27 cellular contexts compared by ENCODE assay signal in the genomic region with DNA sequence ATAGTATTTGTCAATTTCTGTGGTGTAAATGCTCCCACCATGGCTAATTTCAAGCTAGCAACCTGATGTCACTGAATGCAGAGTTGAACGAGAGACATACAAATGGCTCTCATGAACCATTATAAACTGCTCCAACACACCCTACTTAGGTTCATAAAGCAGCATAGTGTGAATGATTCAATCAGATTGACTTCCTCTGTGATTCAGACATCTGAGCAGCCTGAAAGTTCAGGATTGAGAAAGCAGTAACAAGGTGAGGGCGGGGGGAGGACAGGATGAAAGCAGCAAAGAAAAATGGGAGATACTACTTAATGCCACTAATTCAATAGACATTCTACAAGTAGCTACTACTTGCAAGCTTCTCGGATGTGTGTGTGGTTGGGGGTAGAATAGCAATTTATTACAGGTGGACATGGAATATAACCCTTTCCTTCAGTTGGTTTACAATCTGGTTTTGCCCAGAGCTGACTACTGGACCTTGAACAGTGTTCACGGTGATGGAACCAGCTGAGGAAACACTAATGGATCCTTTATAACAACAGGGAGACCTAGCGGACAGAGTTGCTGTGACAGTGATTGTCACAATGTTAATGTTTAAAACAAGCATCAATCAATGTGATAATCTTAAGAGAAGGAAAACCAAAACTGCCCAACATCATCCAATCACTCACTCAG.
"Had no signal": no experiment of that assay in that cellular context is flagged by ENCODE, and none has a peak within 500 bp of the region (broad histone marks: within the 10 kb centered on the region; RNA-seq: fewer than 3 reads in every experiment).

No MANE protein-coding gene starts in this region.

- ATAC-seq: activated CD8-positive, alpha-beta memory T cell treated with anti-CD3 and anti-CD28 coated beads, Interleukin-2, amount 10 ng/mL, durations not matched to agents 7 days and 5 days; activated CD8-positive, alpha-beta T cell treated with anti-CD3 and anti-CD28 coated beads for 36 hours; esophagus mucosa had no signal

- H3K27ac Mint-ChIP-seq: activated CD4-positive, alpha-beta T cell treated with anti-CD3 and anti-CD28 coated beads, Interleukin-2, amount 10 ng/mL, durations not matched to agents 7 days and 5 days; activated CD8-positive, alpha-beta memory T cell treated with anti-CD3 and anti-CD28 coated beads, Interleukin-2, amount 10 ng/mL, durations not matched to agents 7 days and 5 days; activated CD8-positive, alpha-beta T cell treated with anti-CD3 and anti-CD28 coated beads for 36 hours; activated naive CD8-positive, alpha-beta T cell; activated T-helper 1 cell treated with anti-CD3 and anti-CD28 coated beads, Interleukin-12 subunit alpha, Interleukin-12 subunit beta, Interleukin-2, Interleukin-4 antibody, amounts not matched to agents 30 ng/mL and 10 ng/mL and 1 ng/mL, durations not matched to agents 14 hours and 24 hours and 36 hours; immature natural killer cell; neural progenitor cell; T-helper 1 cell treated with Interleukin-12 subunit alpha and Interleukin-12 subunit beta and Interleukin-4 antibody, amounts not matched to agents 30 μg/mL and 1 μg/mL, for 36 hours had no signal

- H3K4me3 Mint-ChIP-seq: activated CD4-positive, alpha-beta T cell treated with anti-CD3 and anti-CD28 coated beads, Interleukin-2, amount 10 ng/mL, durations not matched to agents 7 days and 5 days; activated CD8-positive, alpha-beta memory T cell treated with anti-CD3 and anti-CD28 coated beads, Interleukin-2, amount 10 ng/mL, durations not matched to agents 7 days and 5 days; activated CD8-positive, alpha-beta T cell treated with anti-CD3 and anti-CD28 coated beads for 36 hours; activated naive CD8-positive, alpha-beta T cell; activated T-helper 1 cell treated with anti-CD3 and anti-CD28 coated beads, Interleukin-12 subunit alpha, Interleukin-12 subunit beta, Interleukin-2, Interleukin-4 antibody, amounts not matched to agents 30 ng/mL and 10 ng/mL and 1 ng/mL, durations not matched to agents 14 hours and 24 hours and 36 hours; immature natural killer cell; naive B cell; neural progenitor cell; T-helper 1 cell treated with Interleukin-12 subunit alpha and Interleukin-12 subunit beta and Interleukin-4 antibody, amounts not matched to agents 30 μg/mL and 1 μg/mL, for 36 hours had no signal

- H3K9me3 Mint-ChIP-seq: activated CD4-positive, alpha-beta T cell treated with anti-CD3 and anti-CD28 coated beads, Interleukin-2, amount 10 ng/mL, durations not matched to agents 7 days and 5 days; activated CD8-positive, alpha-beta T cell treated with anti-CD3 and anti-CD28 coated beads for 36 hours; activated T-helper 1 cell treated with anti-CD3 and anti-CD28 coated beads, Interleukin-12 subunit alpha, Interleukin-12 subunit beta, Interleukin-2, Interleukin-4 antibody, amounts not matched to agents 30 ng/mL and 10 ng/mL and 1 ng/mL, durations not matched to agents 14 hours and 24 hours and 36 hours; immature natural killer cell; naive B cell; neural progenitor cell; T-helper 1 cell treated with Interleukin-12 subunit alpha and Interleukin-12 subunit beta and Interleukin-4 antibody, amounts not matched to agents 30 μg/mL and 1 μg/mL, for 36 hours had no signal

- H3K4me1 Mint-ChIP-seq: activated CD4-positive, alpha-beta T cell treated with anti-CD3 and anti-CD28 coated beads, Interleukin-2, amount 10 ng/mL, durations not matched to agents 7 days and 5 days; activated CD8-positive, alpha-beta memory T cell treated with anti-CD3 and anti-CD28 coated beads, Interleukin-2, amount 10 ng/mL, durations not matched to agents 7 days and 5 days; immature natural killer cell; naive B cell had no signal

- H3K36me3 Mint-ChIP-seq: activated CD8-positive, alpha-beta memory T cell treated with anti-CD3 and anti-CD28 coated beads, Interleukin-2, amount 10 ng/mL, durations not matched to agents 7 days and 5 days; activated naive CD8-positive, alpha-beta T cell; immature natural killer cell; naive B cell; neural progenitor cell had no signal

- DNase-seq: activated CD4-positive, alpha-beta T cell treated with anti-CD3 and anti-CD28 coated beads, Interleukin-2, amount 10 ng/mL, durations not matched to agents 7 days and 5 days; activated CD8-positive, alpha-beta memory T cell treated with anti-CD3 and anti-CD28 coated beads, Interleukin-2, amount 10 ng/mL, durations not matched to agents 7 days and 5 days; activated CD8-positive, alpha-beta T cell treated with anti-CD3 and anti-CD28 coated beads for 36 hours; activated gamma-delta T cell treated with Interleukin-2 at 50 U/mL for 16 hours; activated T-cell treated with anti-CD3 and anti-CD28 coated beads for 4 hours; adrenal gland; brain microvascular endothelial cell; central memory CD4-positive, alpha-beta T cell; dermis blood vessel endothelial cell; effector CD8-positive, alpha-beta T cell; foreskin melanocyte; immature natural killer cell; mesenchymal stem cell; naive B cell; retina; sigmoid colon; stimulated activated CD4-positive, alpha-beta T cell treated with anti-CD3 and anti-CD28 coated beads, Interleukin-4, amount 100 ng/mL, for 1 hour; stimulated activated naive CD4-positive, alpha-beta T cell; testis; trophoblast cell had no signal

- H3K27ac ChIP-seq: adrenal gland, ascending aorta, brain microvascular endothelial cell, neural progenitor cell, sigmoid colon, testis, vagina had no signal
